Comparison of ENCODE assay signal across 21 cellular contexts in genomic region chr15:31427411-31427810, GRCh38.
DNase-seq lines count a peak whose midpoint lies in the region; ATAC-seq and TF ChIP-seq lines count a peak whose summit lies in the region.
"Had no signal": no experiment of that assay in that cellular context is flagged by ENCODE, and none has a peak within 500 bp of the region (broad histone marks: within the 10 kb centered on the region; RNA-seq: fewer than 3 reads in every experiment).

No MANE protein-coding gene starts in this region.

- peak overlapping the region; percentile 20 for H3K27ac Mint-ChIP-seq in activated T-cell treated with anti-CD3 and anti-CD28 coated beads, Interleukin-2, amount 50 U/mL, for 24 hours
- no peak overlapping the region for H3K27ac Mint-ChIP-seq in stimulated activated effector memory CD8-positive, alpha-beta T cell treated with anti-CD3 and anti-CD28 coated beads, Interleukin-12 subunit alpha, Interleukin-12 subunit beta, amount 100 ng/mL, for 72 hours
- H3K27ac Mint-ChIP-seq: endodermal cell had no signal

- no peak overlapping the region for H3K4me3 Mint-ChIP-seq in activated T-cell treated with anti-CD3 and anti-CD28 coated beads, Interleukin-2, amount 50 U/mL, for 24 hours
- H3K4me3 Mint-ChIP-seq in stimulated activated effector memory CD8-positive, alpha-beta T cell treated with anti-CD3 and anti-CD28 coated beads, Interleukin-12 subunit alpha, Interleukin-12 subunit beta, amount 100 ng/mL, for 72 hours = no peak overlapping the region
- H3K4me3 Mint-ChIP-seq: endodermal cell had no signal

- peaks cover 6% of the 10 kb centered on the region for H3K9me3 Mint-ChIP-seq in activated T-cell treated with anti-CD3 and anti-CD28 coated beads, Interleukin-2, amount 50 U/mL, for 24 hours
- peaks cover 3% of the 10 kb centered on the region for H3K9me3 Mint-ChIP-seq in stimulated activated effector memory CD8-positive, alpha-beta T cell treated with anti-CD3 and anti-CD28 coated beads, Interleukin-12 subunit alpha, Interleukin-12 subunit beta, amount 100 ng/mL, for 72 hours
- H3K9me3 Mint-ChIP-seq: endodermal cell had no signal

- H3K4me1 Mint-ChIP-seq in activated T-cell treated with anti-CD3 and anti-CD28 coated beads, Interleukin-2, amount 50 U/mL, for 24 hours (ENCODE audit: low read depth) = peaks cover 43% of the 10 kb centered on the region
- H3K4me1 Mint-ChIP-seq in stimulated activated effector memory CD8-positive, alpha-beta T cell treated with anti-CD3 and anti-CD28 coated beads, Interleukin-12 subunit alpha, Interleukin-12 subunit beta, amount 100 ng/mL, for 72 hours = peaks cover 16% of the 10 kb centered on the region
- H3K4me1 Mint-ChIP-seq: endodermal cell had no signal

- no peak for TF ChIP-seq CTCF in GM13976 (IDR thresholded peaks at IDR 0.05; ENCODE audit: borderline replicate concordance, control extremely low read depth, extremely low read depth, insufficient read depth, missing control alignments)

- H3K36me3 Mint-ChIP-seq in activated T-cell treated with anti-CD3 and anti-CD28 coated beads, Interleukin-2, amount 50 U/mL, for 24 hours (ENCODE audit: low read depth) = no peaks in the 10 kb centered on the region
- H3K36me3 Mint-ChIP-seq in stimulated activated effector memory CD8-positive, alpha-beta T cell treated with anti-CD3 and anti-CD28 coated beads, Interleukin-12 subunit alpha, Interleukin-12 subunit beta, amount 100 ng/mL, for 72 hours = no peaks in the 10 kb centered on the region

- peak; percentile 54 for ATAC-seq in stimulated activated effector memory CD8-positive, alpha-beta T cell treated with anti-CD3 and anti-CD28 coated beads, Interleukin-12 subunit alpha, Interleukin-12 subunit beta, amount 100 ng/mL, for 72 hours
- no peak for ATAC-seq in SK-N-SH treated with all-trans-retinoic acid at 6 μM for 48 hours
- no peak for ATAC-seq in left ventricle myocardium superior
- ATAC-seq: right cardiac atrium had no signal

- H3K27me3 Mint-ChIP-seq in activated T-cell treated with anti-CD3 and anti-CD28 coated beads, Interleukin-2, amount 50 U/mL, for 24 hours = no peaks in the 10 kb centered on the region

- no peak for DNase-seq in activated T-cell treated with anti-CD3 and anti-CD28 coated beads, Interleukin-2, amount 50 U/mL, for 24 hours
- DNase-seq in activated T-cell treated with anti-CD3 and anti-CD28 coated beads for 4 hours (no peak), MV-4-11 (lab: John Stamatoyannopoulos, UW) (peak; percentile 54), fibroblast of gingiva (ENCODE audit: low read depth) (peak; percentile 67), GM13976 (ENCODE audit: low spot score) (no peak), left ventricle myocardium superior (no peak)
- no peak for DNase-seq in stimulated activated effector memory CD8-positive, alpha-beta T cell treated with anti-CD3 and anti-CD28 coated beads, Interleukin-12 subunit alpha, Interleukin-12 subunit beta, amount 100 ng/mL, for 72 hours (ENCODE audit: low spot score in 2 of 2)
- DNase-seq: ACHN; activated CD8-positive, alpha-beta memory T cell treated with anti-CD3 and anti-CD28 coated beads, Interleukin-2, amount 50 U/mL, for 4 hours; activated naive CD4-positive, alpha-beta T cell; endodermal cell; GOT3; hypothalamus; kidney; mammary epithelial cell; NCI-H146; NCI-H2171 treated with DMSO at 0.1 percent for 48 hours; NCI-H526 treated with DMSO at 0.1 percent for 48 hours; right cardiac atrium; SW 1271 had no signal

- in situ Hi-C loops in GM13976 (cut with MboI; ENCODE audit: low sequenced_read_pairs, unreplicated experiment) = loop anchor here (25.0 kb wide), 1 partner anchor 215 kb away; no protein-coding TSS in a partner anchor

- intact Hi-C loops in left ventricle myocardium superior (cut with micrococcal nuclease) = no loop called here

TF ChIP-seq in SK-N-SH treated with all-trans-retinoic acid at 6 μM for 48 hours, 23 proteins besides CTCF, POLR2A, EP300 and RAD21:
- no peak for TF ChIP-seq PPARA (CRISPR knock-in tag; IDR thresholded peaks at IDR 0.05; ENCODE audit: borderline replicate concordance)
- TF ChIP-seq POU6F1 (CRISPR knock-in tag; IDR thresholded peaks at IDR 0.05; ENCODE audit: borderline replicate concordance, low read depth) = no peak
TF ChIP-seq in SK-N-SH treated with all-trans-retinoic acid at 6 μM for 48 hours: peak in this region for 0.

Comparison
In these comparisons a context has a peak if more than half of its experiments do, and no peak if none do; other contexts are left out.
1. DNase-seq: peak in MV-4-11 (single experiment) and fibroblast of gingiva (single experiment); none in activated T-cell treated with anti-CD3 and anti-CD28 coated beads, Interleukin-2, amount 50 U/mL, for 24 hours (single experiment), activated T-cell treated with anti-CD3 and anti-CD28 coated beads for 4 hours (single experiment), stimulated activated effector memory CD8-positive, alpha-beta T cell treated with anti-CD3 and anti-CD28 coated beads, Interleukin-12 subunit alpha, Interleukin-12 subunit beta, amount 100 ng/mL, for 72 hours (0 of 2), GM13976 (single experiment) and left ventricle myocardium superior (single experiment).